18 cellular contexts compared by ENCODE assay signal in genomic region chr17:73028311-73028755, GRCh38.
DNase-seq lines count a peak whose midpoint lies in the region; ATAC-seq and TF ChIP-seq lines count a peak whose summit lies in the region.
"Had no signal": no experiment of that assay in that cellular context is flagged by ENCODE, and none has a peak within 500 bp of the region (broad histone marks: within the 10 kb centered on the region; RNA-seq: fewer than 3 reads in every experiment).

No MANE protein-coding gene starts in this region.

- ATAC-seq in Panc1 (no peak), lung (ENCODE audit: insufficient read depth, low FRiP score) (peak; percentile 27), GM18519 (IDR thresholded peaks at IDR 0.05; ENCODE audit: low FRiP score, unreplicated experiment) (no peak)
- ATAC-seq: activated CD4-positive, alpha-beta T cell treated with anti-CD3 and anti-CD28 coated beads for 36 hours had no signal

- no peak overlapping the region for H3K4me3 Mint-ChIP-seq in H9
- H3K4me3 Mint-ChIP-seq: activated CD4-positive, alpha-beta T cell treated with anti-CD3 and anti-CD28 coated beads for 36 hours; activated naive CD4-positive, alpha-beta T cell treated with anti-CD3 and anti-CD28 coated beads, Interleukin-2, amount 10 ng/mL, durations not matched to agents 7 days and 5 days had no signal

- no peak overlapping the region for H2BK12ac ChIP-seq in H9 (ENCODE audit: insufficient read length, low read depth, low read length)

- H4K20me1 ChIP-seq in H9 (ENCODE audit: control insufficient read depth, insufficient read depth, insufficient read length): no peaks in the 10 kb centered on the region
- H4K20me1 ChIP-seq in OCI-LY7 (ENCODE audit: insufficient read depth, low read length): no peaks in the 10 kb centered on the region

- TF ChIP-seq CTCF in AG10803 (conservative IDR thresholded peaks at IDR 0.05; ENCODE audit: low read length) (no peak), Panc1 (IDR thresholded peaks at IDR 0.05) (no peak), fibroblast of pulmonary artery (IDR thresholded peaks at IDR 0.05; ENCODE audit: low read length, missing control alignments) (no peak), lung (IDR thresholded peaks at IDR 0.05; ENCODE audit: control extremely low read depth, extremely low read depth) (no peak), H9 (conservative IDR thresholded peaks at IDR 0.05) (no peak), OCI-LY7 (conservative IDR thresholded peaks at IDR 0.05; ENCODE audit: low read length) (no peak)

- no peak overlapping the region for H2AK5ac ChIP-seq in H9 (ENCODE audit: insufficient read length, low read length)

- no peaks in the 10 kb centered on the region for H3K27me3 Mint-ChIP-seq in H9 (ENCODE audit: low read depth)
- H3K27me3 Mint-ChIP-seq: activated CD4-positive, alpha-beta T cell treated with anti-CD3 and anti-CD28 coated beads for 36 hours; activated naive CD4-positive, alpha-beta T cell treated with anti-CD3 and anti-CD28 coated beads, Interleukin-2, amount 10 ng/mL, durations not matched to agents 7 days and 5 days had no signal

- no peak overlapping the region for H3K56ac ChIP-seq in H9 (ENCODE audit: insufficient read length, low read depth, low read length)

- intact Hi-C loops in Panc1 (cut with micrococcal nuclease; ENCODE audit: unreplicated experiment) (no loop called here), OCI-LY7 (cut with micrococcal nuclease; ENCODE audit: unreplicated experiment) (no loop called here)

- CTCF ChIA-PET in Panc1 (lab: Charles Lee): no interaction called here
- CTCF ChIA-PET in OCI-LY7 (lab: Charles Lee; ENCODE audit: unreplicated experiment): no interaction called here

- H3K4me3 ChIP-seq in AG10803 (ENCODE audit: low read length): no peak overlapping the region
- H3K4me3 ChIP-seq in Panc1 (ENCODE audit: low read depth in 2 of 2, low read length in 2 of 2): no peak overlapping the region
- H3K4me3 ChIP-seq in fibroblast of pulmonary artery (replicated peaks; ENCODE audit: low read depth, low read length): no peak overlapping the region
- H3K4me3 ChIP-seq in lung: no peak overlapping the region
- H3K4me3 ChIP-seq in OCI-LY7 (ENCODE audit: low read depth, low read length, poor library complexity, severe bottlenecking): no peak overlapping the region
- H3K4me3 ChIP-seq: cardiac muscle cell, HAP-1, suprapubic skin had no signal

- H3K79me2 ChIP-seq in H9 (ENCODE audit: insufficient read depth, low read length): no peaks in the 10 kb centered on the region; the same call in 1 of the 2 replicates
- no peaks in the 10 kb centered on the region for H3K79me2 ChIP-seq in OCI-LY7 (ENCODE audit: insufficient read depth, low read depth, low read length)
- H3K79me2 ChIP-seq: parathyroid adenoma had no signal

- H4K91ac ChIP-seq in H9 (ENCODE audit: insufficient read length, low read depth, low read length): no peak overlapping the region

- H3K27ac ChIP-seq in Panc1 (ENCODE audit: low read length) (no peak overlapping the region), lung (ENCODE audit: low read depth in 1 of 2, low read length in 1 of 2) (no peak overlapping the region), H9 (ENCODE audit: insufficient read length, low read depth, low read length) (no peak overlapping the region), OCI-LY7 (ENCODE audit: low read depth, low read length, poor library complexity, severe bottlenecking) (no peak overlapping the region)
- H3K27ac ChIP-seq: cardiac muscle cell, parathyroid adenoma, RWPE1, suprapubic skin had no signal

- H3K18ac ChIP-seq in H9 (ENCODE audit: insufficient read length, low read depth, low read length): no peak overlapping the region

- in situ Hi-C loops in Panc1 (cut with HindIII; ENCODE audit: low pct_unique_long_range_greater_than_20kb, low sequenced_read_pairs): no loop called here

- TSS peak; percentile 33 for BruUV-seq in Panc1 (replicated peaks; lab: Mats Ljungman, UMichigan)
- BruUV-seq in OCI-LY7 (replicated peaks; lab: Mats Ljungman, UMichigan): no TSS peak

- no peak overlapping the region for H3K4me2 ChIP-seq in H9 (ENCODE audit: insufficient read depth, insufficient read length, low read length)
- no peak overlapping the region for H3K4me2 ChIP-seq in OCI-LY7 (ENCODE audit: low read length)

- H2AFZ ChIP-seq in H9 (ENCODE audit: low read length) (no peak overlapping the region), OCI-LY7 (ENCODE audit: low read length) (no peak overlapping the region)
- H2AFZ ChIP-seq: parathyroid adenoma had no signal

- 78 to 88% methylated on average over 3 of the region's 3 CpGs for WGBS in lung, 2 donors
- no CpG with 5 or more reads among the region's 3 CpGs for WGBS in H9 (ENCODE audit: extremely low coverage, insufficient read length, low lambda C conversion rate)

- no peaks in the 10 kb centered on the region for H3K9me3 Mint-ChIP-seq in H9
- H3K9me3 Mint-ChIP-seq: activated naive CD4-positive, alpha-beta T cell treated with anti-CD3 and anti-CD28 coated beads, Interleukin-2, amount 10 ng/mL, durations not matched to agents 7 days and 5 days had no signal

- no peak overlapping the region for H3K14ac ChIP-seq in H9 (ENCODE audit: insufficient read depth, low read length)

- H3K36me3 ChIP-seq in Panc1 (ENCODE audit: control insufficient read depth, insufficient read depth, low read length) (no peaks in the 10 kb centered on the region), lung (ENCODE audit: control insufficient read depth in 2 of 2, insufficient read depth in 2 of 2, low read length in 2 of 2) (peaks cover 0 to 6% of the 10 kb centered on the region in 2 donors), OCI-LY7 (ENCODE audit: insufficient read depth, low read length) (peaks cover 28% of the 10 kb centered on the region)
- H3K36me3 ChIP-seq: cardiac muscle cell, HAP-1 had no signal

- no peaks in the 10 kb centered on the region for H3K9me2 ChIP-seq in OCI-LY7 (ENCODE audit: insufficient read depth, low read length)

- no peak overlapping the region for H2BK20ac ChIP-seq in H9 (ENCODE audit: low read depth, low read length, poor library complexity, severe bottlenecking)

- no peaks in the 10 kb centered on the region for H3K23me2 ChIP-seq in H9 (ENCODE audit: insufficient read length, low read depth, low read length, poor library complexity, severe bottlenecking)

- no peaks in the 10 kb centered on the region for H3K36me3 Mint-ChIP-seq in H9 (ENCODE audit: insufficient read depth in 1 of 3, low read depth in 3 of 3)

- H3K79me1 ChIP-seq in H9 (ENCODE audit: insufficient read depth, low read depth, low read length, poor library complexity, severe bottlenecking): no peaks in the 10 kb centered on the region

- H2BK5ac ChIP-seq in H9 (ENCODE audit: insufficient read length, low read length): no peak overlapping the region

- no peak overlapping the region for H3K9ac ChIP-seq in H9 (ENCODE audit: extremely low read depth, insufficient read length, low read length)
- H3K9ac ChIP-seq: parathyroid adenoma had no signal

- DNase-seq in AG10803 (ENCODE audit: low read depth): peak; percentile 92
- no peak for DNase-seq in Panc1 (ENCODE audit: low read depth, low spot score)
- peak; percentile 80 for DNase-seq in fibroblast of pulmonary artery (ENCODE audit: low read depth)
- DNase-seq in lung (ENCODE audit: low spot score): no peak
- DNase-seq in NCI-H774 (lab: John Stamatoyannopoulos, UW): no peak
- no peak for DNase-seq in H9
- DNase-seq in OCI-LY7 (ENCODE audit: low spot score): no peak
- DNase-seq: activated CD4-positive, alpha-beta T cell treated with anti-CD3 and anti-CD28 coated beads for 36 hours; activated CD8-positive, alpha-beta memory T cell treated with anti-CD3 and anti-CD28 coated beads, Interleukin-2, amount 50 U/mL, for 48 hours; activated naive CD4-positive, alpha-beta T cell treated with anti-CD3 and anti-CD28 coated beads, Interleukin-2, amount 10 ng/mL, durations not matched to agents 7 days and 5 days; mesendoderm; NCI-H1092 treated with DMSO at 0.1 percent for 48 hours had no signal

- no peak overlapping the region for H3T11ph ChIP-seq in H9 (ENCODE audit: low read length)

- no peak overlapping the region for H4K5ac ChIP-seq in H9 (ENCODE audit: insufficient read length, low read depth, low read length)

- H2BK120ac ChIP-seq in H9 (ENCODE audit: low read depth, low read length, poor library complexity, severe bottlenecking): no peak overlapping the region

- H3K4me1 ChIP-seq in Panc1 (ENCODE audit: control insufficient read depth, insufficient read depth, low read length) (no peaks in the 10 kb centered on the region), lung (ENCODE audit: control insufficient read depth in 2 of 2, insufficient read depth in 2 of 2, low read length in 2 of 2) (peaks cover 0 to 1% of the 10 kb centered on the region in 2 donors), H9 (ENCODE audit: insufficient read depth, low read length) (no peaks in the 10 kb centered on the region), OCI-LY7 (ENCODE audit: insufficient read depth, low read length, poor library complexity, severe bottlenecking) (no peaks in the 10 kb centered on the region)
- H3K4me1 ChIP-seq: HAP-1, parathyroid adenoma, suprapubic skin had no signal

- POLR2A ChIA-PET in Panc1 (lab: Charles Lee): no interaction called here
- POLR2A ChIA-PET in OCI-LY7 (lab: Charles Lee): no interaction called here

- H3K23ac ChIP-seq in H9 (ENCODE audit: insufficient read length, low read depth, low read length): no peak overlapping the region

- H3K27ac Mint-ChIP-seq in H9: peak overlapping the region in 1 of 3 experiments; percentile 19; a peak in 2 of 7 replicates
- H3K27ac Mint-ChIP-seq: activated CD4-positive, alpha-beta T cell treated with anti-CD3 and anti-CD28 coated beads for 36 hours; activated naive CD4-positive, alpha-beta T cell treated with anti-CD3 and anti-CD28 coated beads, Interleukin-2, amount 10 ng/mL, durations not matched to agents 7 days and 5 days had no signal

- H2BK15ac ChIP-seq in H9 (ENCODE audit: low read depth, low read length): no peak overlapping the region

- no peak overlapping the region for H3K4ac ChIP-seq in H9 (ENCODE audit: low read depth, low read length)

- H3K27me3 ChIP-seq in Panc1 (ENCODE audit: control insufficient read depth, insufficient read depth, low read length) (no peaks in the 10 kb centered on the region), lung (ENCODE audit: control insufficient read depth, insufficient read depth) (no peaks in the 10 kb centered on the region), H9 (ENCODE audit: insufficient read depth, low read length) (no peaks in the 10 kb centered on the region)
- H3K27me3 ChIP-seq: cardiac muscle cell, suprapubic skin had no signal

- no peak overlapping the region for H4K8ac ChIP-seq in H9 (replicated peaks; ENCODE audit: insufficient read length, low read depth, low read length)

- H3K4me1 Mint-ChIP-seq in H9: peaks cover 3 to 9% of the 10 kb centered on the region in 2 experiments; a peak in 3 of 4 replicates
- H3K4me1 Mint-ChIP-seq: activated CD4-positive, alpha-beta T cell treated with anti-CD3 and anti-CD28 coated beads for 36 hours; activated naive CD4-positive, alpha-beta T cell treated with anti-CD3 and anti-CD28 coated beads, Interleukin-2, amount 10 ng/mL, durations not matched to agents 7 days and 5 days had no signal

- no peaks in the 10 kb centered on the region for H3K9me3 ChIP-seq in Panc1 (ENCODE audit: control insufficient read depth, insufficient read depth, low read depth, low read length)
- no peaks in the 10 kb centered on the region for H3K9me3 ChIP-seq in lung (ENCODE audit: control insufficient read depth in 2 of 2, insufficient read depth in 1 of 2, low read length in 1 of 2)
- no peaks in the 10 kb centered on the region for H3K9me3 ChIP-seq in H9 (ENCODE audit: control insufficient read depth, low read depth, low read length)
- no peaks in the 10 kb centered on the region for H3K9me3 ChIP-seq in OCI-LY7 (ENCODE audit: low read length)
- H3K9me3 ChIP-seq: HAP-1, suprapubic skin had no signal

Comparison
In these comparisons a context has a peak if more than half of its experiments do, and no peak if none do; other contexts are left out.
1. DNase-seq: peak in AG10803 (single experiment) and fibroblast of pulmonary artery (single experiment); none in Panc1 (single experiment), lung (single experiment), NCI-H774 (single experiment), H9 (single experiment) and OCI-LY7 (single experiment).